Comparison of ENCODE assay signal across 25 cellular contexts in the genomic region with DNA sequence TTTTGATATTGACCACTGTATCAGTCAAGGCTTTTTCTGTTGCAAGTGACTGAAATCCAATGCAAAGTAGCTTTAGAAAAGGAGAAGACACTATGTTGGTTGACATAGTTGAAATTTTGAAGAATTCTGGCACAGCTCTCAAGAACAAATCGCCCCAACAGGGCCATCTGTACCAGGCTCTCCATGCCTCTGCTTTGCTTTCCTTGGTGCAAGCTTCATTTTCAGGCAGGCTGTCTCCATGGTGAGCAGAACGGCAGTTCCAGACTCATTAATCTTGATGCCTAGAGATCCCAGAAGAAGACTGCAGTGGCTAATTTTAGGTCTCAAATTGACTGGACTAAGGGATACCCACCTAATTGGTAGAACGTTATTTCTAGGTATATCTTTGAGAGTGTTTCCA.
"Had no signal": no experiment of that assay in that cellular context is flagged by ENCODE, and none has a peak within 500 bp of the region (broad histone marks: within the 10 kb centered on the region; RNA-seq: fewer than 3 reads in every experiment).

No MANE protein-coding gene starts in this region.

- DNase-seq: activated B cell treated with CpG ODN at 0.5 μM for 24 hours; activated CD4-positive, alpha-beta memory T cell treated with anti-CD3 and anti-CD28 coated beads, Interleukin-2, amount 10 ng/mL, durations not matched to agents 7 days and 5 days; activated CD4-positive, alpha-beta T cell treated with anti-CD3 and anti-CD28 coated beads for 36 hours; activated CD4-positive, alpha-beta T cell treated with anti-CD3 and anti-CD28 coated beads, Interleukin-2, amount 10 ng/mL, durations not matched to agents 24 days and 14 days; activated CD8-positive, alpha-beta memory T cell treated with anti-CD3 and anti-CD28 coated beads, Interleukin-2, amount 50 U/mL, for 48 hours; activated gamma-delta T cell; activated naive CD4-positive, alpha-beta T cell; activated naive CD4-positive, alpha-beta T cell treated with anti-CD3 and anti-CD28 coated beads, Interleukin-2, amount 10 ng/mL, durations not matched to agents 7 days and 5 days; activated naive CD8-positive, alpha-beta T cell treated with anti-CD3 and anti-CD28 coated beads, Interleukin-2, amount 10 ng/mL, durations not matched to agents 7 days and 5 days; activated T-cell treated with anti-CD3 and anti-CD28 coated beads for 4 hours; activated T-cell treated with anti-CD3 and anti-CD28 coated beads, Interleukin-2, amount 50 U/mL, for 24 hours; activated T-cell treated with anti-CD3 and anti-CD28 coated beads, Interleukin-2, amount 50 U/mL, for 72 hours; central memory CD4-positive, alpha-beta T cell; cortex of kidney; dermis blood vessel endothelial cell; effector CD4-positive, alpha-beta T cell; effector memory CD8-positive, alpha-beta T cell; erythroblast; foreskin keratinocyte; gastrocnemius medialis; glutamatergic neuron; heart left ventricle; T-helper 17 cell; T1000; WERI-Rb-1 had no signal
